19 cellular contexts compared by ENCODE assay signal in the genomic region with DNA sequence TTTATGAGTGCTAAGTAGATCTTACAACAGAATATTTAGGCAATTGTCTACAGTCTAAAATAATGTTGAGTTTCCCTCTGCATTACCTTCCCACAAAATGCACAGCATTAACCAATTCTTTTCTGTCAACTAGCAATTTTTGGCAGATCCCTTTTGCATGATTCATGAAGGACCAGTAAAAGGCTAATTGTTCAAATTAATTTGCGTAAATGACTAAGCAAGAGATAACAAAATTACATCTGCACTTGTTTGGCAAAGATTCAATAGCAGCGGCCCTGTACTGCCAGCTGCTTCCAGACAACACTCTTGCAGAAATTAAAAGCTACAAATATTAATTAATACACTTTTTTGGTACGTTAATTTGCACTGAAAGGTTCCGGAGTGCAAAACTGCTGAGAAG.
A peak's percentile ranks its signal among the peaks of the same experiment; 100 is the strongest.
DNase-seq lines count a peak whose midpoint lies in the region; ATAC-seq, FAIRE-seq and TF ChIP-seq lines count a peak whose summit lies in the region.
"Had no signal": no experiment of that assay in that cellular context is flagged by ENCODE, and none has a peak within 500 bp of the region (broad histone marks: within the 10 kb centered on the region; RNA-seq: fewer than 3 reads in every experiment).

No MANE protein-coding gene starts in this region.

- H3K18ac ChIP-seq in IMR-90 (ENCODE audit: low read depth, low read length) = no peak overlapping the region

- no peaks in the 10 kb centered on the region for H3K9me1 ChIP-seq in IMR-90 (ENCODE audit: insufficient read depth, low read length)

- H2BK5ac ChIP-seq in IMR-90 (ENCODE audit: low read depth, low read length, poor library complexity, severe bottlenecking) = no peak overlapping the region

- no peaks in the 10 kb centered on the region for H3K27me3 ChIP-seq in IMR-90 (ENCODE audit: control insufficient read depth, insufficient read depth, low read length)
- H3K27me3 ChIP-seq: brain microvascular endothelial cell had no signal

- H2AK5ac ChIP-seq in IMR-90 (ENCODE audit: low read depth, low read length) = no peak overlapping the region

- no peak for TF ChIP-seq POLR2A in IMR-90 (IDR thresholded peaks at IDR 0.05; ENCODE audit: low read depth, low read length)

- H2AFZ ChIP-seq in IMR-90 (replicated peaks; ENCODE audit: low read length, poor library complexity) = no peak overlapping the region

- H3K36me3 ChIP-seq in IMR-90 (ENCODE audit: control insufficient read depth, insufficient read depth, low read length) = no peaks in the 10 kb centered on the region
- H3K36me3 ChIP-seq: brain microvascular endothelial cell had no signal

- CTCF ChIA-PET in IMR-90 (lab: Yijun Ruan, JAX) = no interaction called here

- no peak overlapping the region for H4K91ac ChIP-seq in IMR-90 (ENCODE audit: insufficient read depth, low read depth, low read length)

- H4K5ac ChIP-seq in IMR-90 (ENCODE audit: low read depth, low read length) = no peak overlapping the region

- BruUV-seq in IMR-90 (replicated peaks; lab: Mats Ljungman, UMichigan) = no TSS peak

- POLR2A ChIA-PET in IMR-90 (lab: Charles Lee; ENCODE audit: unreplicated experiment) = no interaction called here

- no peak overlapping the region for H2AK9ac ChIP-seq in IMR-90 (replicated peaks; ENCODE audit: low read depth, low read length, poor library complexity)

- H2BK15ac ChIP-seq in IMR-90 (ENCODE audit: low read depth, low read length) = no peak overlapping the region

- in situ Hi-C loops in IMR-90 (cut with MboI; ENCODE audit: low sequenced_read_pairs) = no loop called here

- no peak for TF ChIP-seq CTCF in IMR-90 (conservative IDR thresholded peaks at IDR 0.05; ENCODE audit: low read depth, low read length)
- TF ChIP-seq CTCF in fibroblast of mammary gland (conservative IDR thresholded peaks at IDR 0.05; ENCODE audit: control insufficient read depth, insufficient read depth, low read depth, low read length) = no peak

- H3K56ac ChIP-seq in IMR-90 (ENCODE audit: extremely low read depth, insufficient read depth, low read length) = no peak overlapping the region

- H2BK20ac ChIP-seq in IMR-90 (ENCODE audit: low read depth, low read length) = no peak overlapping the region

- H4K8ac ChIP-seq in IMR-90 (ENCODE audit: low read depth in 2 of 2, low read length in 2 of 2) = no peak overlapping the region

- no peaks in the 10 kb centered on the region for H3K9me3 ChIP-seq in IMR-90 (ENCODE audit: control insufficient read depth, insufficient read depth, low read length)

- no CpG with 5 or more reads among the region's 4 CpGs for WGBS in IMR-90 (ENCODE audit: extremely low coverage in 2 of 2, insufficient read length in 1 of 2), 2 experiments

- ATAC-seq in IMR-90 (ENCODE audit: low read depth) (no peak), esophagus mucosa (no peak), HG03565 (IDR thresholded peaks at IDR 0.05; ENCODE audit: unreplicated experiment) (no peak)

- H3K79me1 ChIP-seq in IMR-90 (ENCODE audit: low read depth in 1 of 2, low read length in 2 of 2) = no peaks in the 10 kb centered on the region

- peaks cover 6% of the 10 kb centered on the region for H3K4me1 ChIP-seq in IMR-90 (ENCODE audit: control insufficient read depth, insufficient read depth, low read length)

- no peak overlapping the region for H3K4ac ChIP-seq in IMR-90 (ENCODE audit: low read depth, low read length)

- H3K27ac ChIP-seq in IMR-90 (ENCODE audit: insufficient read depth, low read length) = no peak overlapping the region
- H3K27ac ChIP-seq: brain microvascular endothelial cell had no signal

- intact Hi-C loops in IMR-90 (cut with micrococcal nuclease) = no loop called here

- no peak overlapping the region for H3K4me3 ChIP-seq in IMR-90 (ENCODE audit: insufficient read depth, low read depth, low read length)
- H3K4me3 ChIP-seq in fibroblast of mammary gland (ENCODE audit: control insufficient read depth, low read depth, low read length) = no peak overlapping the region

- no peak overlapping the region for H3K9ac ChIP-seq in IMR-90 (ENCODE audit: low read depth, low read length)

- no peak for TF ChIP-seq RAD21 in IMR-90 (IDR thresholded peaks at IDR 0.05; ENCODE audit: low read length)

- H3K23ac ChIP-seq in IMR-90 (ENCODE audit: low read depth, low read length) = no peak overlapping the region

- no peaks in the 10 kb centered on the region for H4K20me1 ChIP-seq in IMR-90 (ENCODE audit: insufficient read depth, low read length)

- dilution Hi-C loops in IMR-90 (cut with HindIII; ENCODE audit: low sequenced_read_pairs, unreplicated experiment) = no loop called here

- no peak overlapping the region for H3K14ac ChIP-seq in IMR-90 (replicated peaks; ENCODE audit: low read depth, low read length)

- no peak for FAIRE-seq in HTR-8/SVneo (lab: Jason Lieb, UNC)
- FAIRE-seq: frontal cortex, GM18507 had no signal

- peak; percentile 26 for DNase-seq in D341Med (ENCODE audit: low spot score)
- DNase-seq in IMR-90 = peak; percentile 26
- peak; percentile 20 for DNase-seq in fibroblast of mammary gland (ENCODE audit: low read depth)
- DNase-seq in HTR-8/SVneo (ENCODE audit: insufficient read length, low spot score) = no peak
- DNase-seq: activated CD4-positive, alpha-beta T cell treated with anti-CD3 and anti-CD28 coated beads, Interleukin-2, amount 10 ng/mL, durations not matched to agents 7 days and 5 days; activated CD8-positive, alpha-beta memory T cell treated with anti-CD3 and anti-CD28 coated beads, Interleukin-2, amount 50 U/mL, for 4 hours; activated naive CD8-positive, alpha-beta T cell treated with anti-CD3 and anti-CD28 coated beads, Interleukin-2, amount 10 ng/mL, durations not matched to agents 7 days and 5 days; AML-193; brain microvascular endothelial cell; cortex of kidney; mesendoderm; naive B cell; NCI-H146; stimulated activated CD4-positive, alpha-beta T cell treated with anti-CD3 and anti-CD28 coated beads, Interleukin-12 subunit alpha, Interleukin-12 subunit beta, amount 100 ng/mL, for 4 hours had no signal

- H3K4me2 ChIP-seq in IMR-90 (ENCODE audit: low read depth, low read length) = no peak overlapping the region

- H2BK120ac ChIP-seq in IMR-90 (ENCODE audit: low read depth, low read length) = no peak overlapping the region

TF ChIP-seq in IMR-90, 13 proteins besides CTCF, POLR2A, EP300 and RAD21 (continues in another document):
- no peak for TF ChIP-seq ELK1 (IDR thresholded peaks at IDR 0.05; ENCODE audit: borderline replicate concordance, low read depth, low read length)
- TF ChIP-seq FOS (IDR thresholded peaks at IDR 0.05; ENCODE audit: low read depth, low read length) = no peak
- no peak for TF ChIP-seq MAFK (IDR thresholded peaks at IDR 0.05; ENCODE audit: low read depth, low read length)
- TF ChIP-seq RFX5 (IDR thresholded peaks at IDR 0.05; ENCODE audit: low read depth, low read length) = no peak
- no peak for TF ChIP-seq RCOR1 (IDR thresholded peaks at IDR 0.05; ENCODE audit: insufficient replicate concordance, low read length)
- no peak for TF ChIP-seq MAZ (IDR thresholded peaks at IDR 0.05; ENCODE audit: borderline replicate concordance, low read depth, low read length)
- TF ChIP-seq USF2 (IDR thresholded peaks at IDR 0.05; ENCODE audit: low read depth, low read length) = no peak
- no peak for TF ChIP-seq CHD1 (IDR thresholded peaks at IDR 0.05; ENCODE audit: low read depth, low read length)

TF ChIP-seq in PFSK-1, 5 proteins besides CTCF, POLR2A, EP300 and RAD21:
- TF ChIP-seq SIN3A (IDR thresholded peaks at IDR 0.05; ENCODE audit: borderline replicate concordance, insufficient read depth, low read length) (no peak), TAF1 (IDR thresholded peaks at IDR 0.05; ENCODE audit: borderline replicate concordance, insufficient read depth, low read length) (0 out of 2 replicates have a peak, but pooled peaks have one; percentile 36)
TF ChIP-seq in PFSK-1: peak in this region for 1.
